33 cellular contexts compared by ENCODE assay signal in genomic region chr2:237553959-237554358, GRCh38. TPM values are rescaled to one million over a fixed set of nuclear protein-coding genes. Genes with fewer than 3 reads are reported as not detected.
"Had no signal": no experiment of that assay in that cellular context is flagged by ENCODE, and none has a peak within 500 bp of the region (broad histone marks: within the 10 kb centered on the region; RNA-seq: fewer than 3 reads in every experiment).

No MANE protein-coding gene starts in this region.

- ATAC-seq: esophagus mucosa; gastrocnemius medialis; heart left ventricle; left cardiac atrium; left lung; mucosa of descending colon; natural killer cell treated with Interleukin-12 subunit alpha and Interleukin-12 subunit beta and Interleukin-15 and Interleukin-18, amount 100 ng/mL, for 72 hours; right lobe of liver had no signal

- H3K4me1 Mint-ChIP-seq: endodermal cell, mesothelial cell of epicardium, naive B cell had no signal

- H3K9ac ChIP-seq: parathyroid adenoma had no signal

- H3K27me3 ChIP-seq: colonic mucosa, gastrocnemius medialis, heart left ventricle, hepatocyte, left lung, neutrophil, right lobe of liver, stomach, upper lobe of left lung, uterus had no signal

- DNase-seq: colonic mucosa; effector CD8-positive, alpha-beta T cell; endodermal cell; gastrocnemius medialis; heart left ventricle; left cardiac atrium; left lung; mesenchymal stem cell; mucosa of descending colon; naive B cell; right lobe of liver; stimulated activated naive CD4-positive, alpha-beta T cell; stomach; tibial artery; upper lobe of left lung; uterus had no signal

- H2AFZ ChIP-seq: hepatocyte, parathyroid adenoma had no signal

- H3K4me2 ChIP-seq: hepatocyte had no signal

- H3K4me3 Mint-ChIP-seq: dendritic cell treated with granulocyte-macrophage colony-stimulating factor and Interleukin-4, amounts not matched to agents 40 ng/mL and 50 ng/mL, for 4 days; endodermal cell; mesothelial cell of epicardium; naive B cell; natural killer cell treated with Interleukin-12 subunit alpha and Interleukin-12 subunit beta and Interleukin-15 and Interleukin-18, amount 100 ng/mL, for 72 hours; neural crest cell had no signal

- H3K36me3 ChIP-seq: gastrocnemius medialis, neutrophil, uterus had no signal

- H3K79me2 ChIP-seq: hepatocyte, parathyroid adenoma had no signal

- H3K9me3 ChIP-seq: colonic mucosa, neutrophil had no signal

- H3K4me1 ChIP-seq: colonic mucosa, left lung, parathyroid adenoma, tibial artery had no signal

- H3K4me3 ChIP-seq: colonic mucosa, gastrocnemius medialis, heart left ventricle, hepatocyte, left lung, mucosa of descending colon, right lobe of liver, stomach, tibial artery, upper lobe of left lung, uterus had no signal

- H3K27ac Mint-ChIP-seq: dendritic cell treated with granulocyte-macrophage colony-stimulating factor and Interleukin-4, amounts not matched to agents 40 ng/mL and 50 ng/mL, for 4 days; endodermal cell; mesothelial cell of epicardium; naive B cell; natural killer cell treated with Interleukin-12 subunit alpha and Interleukin-12 subunit beta and Interleukin-15 and Interleukin-18, amount 100 ng/mL, for 72 hours; progenitor cell of endocrine pancreas had no signal

- H3K27ac ChIP-seq: colonic mucosa, epithelial cell of prostate, gastrocnemius medialis, heart left ventricle, hepatocyte, left lung, neutrophil, parathyroid adenoma, right lobe of liver, stomach, tibial artery, upper lobe of left lung, uterus had no signal

RNA-seq across cellular contexts. Expression of gene PRLH, which starts 12.4 kb away (rescaled TPM):
- total RNA-seq: cerebellum; colonic mucosa; endodermal cell; esophagus mucosa; gastrocnemius medialis; heart left ventricle; hepatocyte; kidney epithelial cell; left cardiac atrium; left lung; lower leg skin; lung microvascular endothelial cell; mesothelial cell of epicardium; mucosa of descending colon; natural killer cell treated with Interleukin-12 subunit alpha and Interleukin-12 subunit beta and Interleukin-15 and Interleukin-18, amount 100 ng/mL, for 72 hours; neural crest cell; omental fat pad; progenitor cell of endocrine pancreas; right lobe of liver; stomach; subcutaneous adipose tissue; temporal lobe; upper lobe of left lung; uterus had no signal
- polyA plus RNA-seq: heart left ventricle, hepatocyte, stomach had no signal

RNA-seq across cellular contexts. Expression of gene RAB17, which starts 36.6 kb away (rescaled TPM):
- total RNA-seq: natural killer cell treated with Interleukin-12 subunit alpha and Interleukin-12 subunit beta and Interleukin-15 and Interleukin-18, amount 100 ng/mL, for 72 hours; neural crest cell; temporal lobe had no signal
